In genomic region chr10:110426294-110427153, GRCh38 we compare ENCODE assay signal across 8 cellular contexts.
DNase-seq lines count a peak whose midpoint lies in the region; ATAC-seq, FAIRE-seq and TF ChIP-seq lines count a peak whose summit lies in the region.

No MANE protein-coding gene starts in this region.

- 59 to 75% methylated on average over 12 of the region's 12 CpGs for WGBS in esophagus squamous epithelium, 2 donors
- 56% methylated on average over 12 of the region's 12 CpGs for WGBS in prostate gland

- DNase-seq in RCC 7860 (ENCODE audit: low spot score) (peak; percentile 47), esophagus squamous epithelium (lab: John Stamatoyannopoulos, UW) (no peak), skeletal muscle cell (ENCODE audit: low read depth) (peak; percentile 93), prostate gland (ENCODE audit: low spot score) (no peak), NCI-H1092 treated with DMSO at 0.1 percent for 48 hours (lab: John Stamatoyannopoulos, UW) (no peak)

- H3K4me3 ChIP-seq in esophagus squamous epithelium = no peak overlapping the region
- H3K4me3 ChIP-seq in skeletal muscle cell (ENCODE audit: low read depth, low read length) = no peak overlapping the region
- H3K4me3 ChIP-seq in prostate gland = no peak overlapping the region

- H3K4me1 ChIP-seq in esophagus squamous epithelium (peaks cover 2 to 44% (median 5%) of the 10 kb centered on the region in 3 donors), prostate gland (replicated peaks) (no peaks in the 10 kb centered on the region)

- no peak for FAIRE-seq in RCC 7860 (lab: Jason Lieb, UNC)

- TF ChIP-seq CTCF in esophagus squamous epithelium (IDR thresholded peaks at IDR 0.05) (no peak), prostate gland (IDR thresholded peaks at IDR 0.05) (no peak)

- peak; percentile 41 for ATAC-seq in GM18909 (IDR thresholded peaks at IDR 0.05; ENCODE audit: poor library complexity, unreplicated experiment)
- ATAC-seq in HG03095 (IDR thresholded peaks at IDR 0.05; ENCODE audit: unreplicated experiment) = no peak
- no peak for ATAC-seq in HG03457 (IDR thresholded peaks at IDR 0.05; ENCODE audit: unreplicated experiment)

- H3K27me3 ChIP-seq in esophagus squamous epithelium (no peaks in the 10 kb centered on the region), prostate gland (replicated peaks; ENCODE audit: insufficient read depth) (no peaks in the 10 kb centered on the region)

- H3K36me3 ChIP-seq in esophagus squamous epithelium (no peaks in the 10 kb centered on the region), prostate gland (no peaks in the 10 kb centered on the region)

- TF ChIP-seq POLR2A in esophagus squamous epithelium (IDR thresholded peaks at IDR 0.05) (no peak), prostate gland (IDR thresholded peaks at IDR 0.05) (no peak)

- peak overlapping the region in 3 of 4 donors; percentile 43 to 62 (median 54) for H3K27ac ChIP-seq in esophagus squamous epithelium
- H3K27ac ChIP-seq in prostate gland = no peak overlapping the region

- intact Hi-C loops in esophagus squamous epithelium (cut with DNase I) = no loop called here
- intact Hi-C loops in prostate gland (cut with DNase I) = no loop called here

- H3K9me3 ChIP-seq in esophagus squamous epithelium (no peaks in the 10 kb centered on the region), prostate gland (no peaks in the 10 kb centered on the region)

Comparison
In these comparisons a context has a peak if more than half of its experiments do, and no peak if none do; other contexts are left out.
1. DNase-seq: peak in RCC 7860 (single experiment) and skeletal muscle cell (single experiment); none in esophagus squamous epithelium (single experiment), prostate gland (single experiment) and NCI-H1092 treated with DMSO at 0.1 percent for 48 hours (single experiment).
2. H3K27ac ChIP-seq: peak in esophagus squamous epithelium (3 of 4); none in prostate gland (0 of 2).